ENCODE assay signal across 1 cellular context in genomic region chr19:15014579-15014978, GRCh38.
TF ChIP-seq lines count a peak whose summit lies in the region.

No MANE protein-coding gene starts in this region.

TF ChIP-seq in SK-N-SH treated with all-trans-retinoic acid at 6 μM for 48 hours, 23 proteins besides CTCF, POLR2A, EP300 and RAD21 (continued from another document):
- TF ChIP-seq, protein P1, sequence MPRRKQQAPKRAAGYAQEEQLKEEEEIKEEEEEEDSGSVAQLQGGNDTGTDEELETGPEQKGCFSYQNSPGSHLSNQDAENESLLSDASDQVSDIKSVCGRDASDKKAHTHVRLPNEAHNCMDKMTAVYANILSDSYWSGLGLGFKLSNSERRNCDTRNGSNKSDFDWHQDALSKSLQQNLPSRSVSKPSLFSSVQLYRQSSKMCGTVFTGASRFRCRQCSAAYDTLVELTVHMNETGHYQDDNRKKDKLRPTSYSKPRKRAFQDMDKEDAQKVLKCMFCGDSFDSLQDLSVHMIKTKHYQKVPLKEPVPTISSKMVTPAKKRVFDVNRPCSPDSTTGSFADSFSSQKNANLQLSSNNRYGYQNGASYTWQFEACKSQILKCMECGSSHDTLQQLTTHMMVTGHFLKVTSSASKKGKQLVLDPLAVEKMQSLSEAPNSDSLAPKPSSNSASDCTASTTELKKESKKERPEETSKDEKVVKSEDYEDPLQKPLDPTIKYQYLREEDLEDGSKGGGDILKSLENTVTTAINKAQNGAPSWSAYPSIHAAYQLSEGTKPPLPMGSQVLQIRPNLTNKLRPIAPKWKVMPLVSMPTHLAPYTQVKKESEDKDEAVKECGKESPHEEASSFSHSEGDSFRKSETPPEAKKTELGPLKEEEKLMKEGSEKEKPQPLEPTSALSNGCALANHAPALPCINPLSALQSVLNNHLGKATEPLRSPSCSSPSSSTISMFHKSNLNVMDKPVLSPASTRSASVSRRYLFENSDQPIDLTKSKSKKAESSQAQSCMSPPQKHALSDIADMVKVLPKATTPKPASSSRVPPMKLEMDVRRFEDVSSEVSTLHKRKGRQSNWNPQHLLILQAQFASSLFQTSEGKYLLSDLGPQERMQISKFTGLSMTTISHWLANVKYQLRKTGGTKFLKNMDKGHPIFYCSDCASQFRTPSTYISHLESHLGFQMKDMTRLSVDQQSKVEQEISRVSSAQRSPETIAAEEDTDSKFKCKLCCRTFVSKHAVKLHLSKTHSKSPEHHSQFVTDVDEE (CRISPR knock-in tag; IDR thresholded peaks at IDR 0.05): no peak
- TF ChIP-seq, protein P2, sequence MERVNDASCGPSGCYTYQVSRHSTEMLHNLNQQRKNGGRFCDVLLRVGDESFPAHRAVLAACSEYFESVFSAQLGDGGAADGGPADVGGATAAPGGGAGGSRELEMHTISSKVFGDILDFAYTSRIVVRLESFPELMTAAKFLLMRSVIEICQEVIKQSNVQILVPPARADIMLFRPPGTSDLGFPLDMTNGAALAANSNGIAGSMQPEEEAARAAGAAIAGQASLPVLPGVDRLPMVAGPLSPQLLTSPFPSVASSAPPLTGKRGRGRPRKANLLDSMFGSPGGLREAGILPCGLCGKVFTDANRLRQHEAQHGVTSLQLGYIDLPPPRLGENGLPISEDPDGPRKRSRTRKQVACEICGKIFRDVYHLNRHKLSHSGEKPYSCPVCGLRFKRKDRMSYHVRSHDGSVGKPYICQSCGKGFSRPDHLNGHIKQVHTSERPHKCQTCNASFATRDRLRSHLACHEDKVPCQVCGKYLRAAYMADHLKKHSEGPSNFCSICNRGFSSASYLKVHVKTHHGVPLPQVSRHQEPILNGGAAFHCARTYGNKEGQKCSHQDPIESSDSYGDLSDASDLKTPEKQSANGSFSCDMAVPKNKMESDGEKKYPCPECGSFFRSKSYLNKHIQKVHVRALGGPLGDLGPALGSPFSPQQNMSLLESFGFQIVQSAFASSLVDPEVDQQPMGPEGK (CRISPR knock-in tag; IDR thresholded peaks at IDR 0.05; ENCODE audit: borderline replicate concordance): no peak
